In the genomic region with DNA sequence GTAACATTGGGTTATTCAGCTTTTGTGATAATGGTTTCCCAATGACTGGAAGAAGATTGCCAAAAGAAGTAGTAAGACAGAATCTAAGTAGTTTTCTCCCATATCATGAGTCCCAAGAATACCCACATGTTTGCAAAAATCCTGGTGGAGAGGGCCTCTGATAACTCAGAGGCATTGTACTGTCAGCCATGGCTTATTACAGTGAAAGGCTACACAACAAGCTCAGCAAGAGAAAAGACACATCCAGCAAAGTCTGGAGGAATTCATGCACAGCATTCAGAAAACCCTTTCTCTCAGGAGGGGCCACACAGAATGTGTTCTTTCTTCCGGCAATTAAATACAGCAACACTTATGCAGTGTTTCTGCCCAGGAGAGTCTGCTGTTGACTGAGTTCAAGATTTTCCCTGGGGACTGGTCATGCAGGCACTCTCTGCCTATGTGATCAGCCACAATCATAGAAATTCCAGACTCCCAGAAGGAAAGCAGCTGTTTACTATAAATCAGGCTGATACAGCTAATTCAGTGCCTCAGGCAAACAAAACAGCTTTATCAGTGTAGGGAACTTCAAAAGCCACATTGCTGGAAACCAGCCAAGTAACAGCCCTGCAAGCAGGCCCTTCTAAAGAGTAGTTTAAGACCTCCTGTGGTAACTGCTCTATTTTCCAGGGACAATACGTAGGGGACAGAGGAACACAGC, we compare ENCODE assay signal across 8 cellular contexts.
DNase-seq lines count a peak whose midpoint lies in the region; ATAC-seq and TF ChIP-seq lines count a peak whose summit lies in the region.

No MANE protein-coding gene starts in this region.

- WGBS in mesenchymal stem cell: 0% methylated on average over 1 of the region's 2 CpGs

- no peak overlapping the region for H3K4me2 ChIP-seq in mesenchymal stem cell (ENCODE audit: low read length, poor library complexity, severe bottlenecking)

- H3K36me3 ChIP-seq in mesenchymal stem cell (ENCODE audit: control insufficient read depth in 1 of 2, insufficient read depth in 2 of 2, low read depth in 1 of 2, low read length in 2 of 2): no peaks in the 10 kb centered on the region

- no peak overlapping the region for H3K23ac ChIP-seq in mesenchymal stem cell (ENCODE audit: low read length in 2 of 2)

- DNase-seq in DMS153 (lab: John Stamatoyannopoulos, UW): peak; percentile 97
- peak; percentile 98 for DNase-seq in NCI-H187 treated with DMSO at 0.1 percent for 48 hours (lab: John Stamatoyannopoulos, UW)
- DNase-seq in mesenchymal stem cell: peak; percentile 80
- no peak for DNase-seq in RWPE1 (ENCODE audit: low spot score)

- no peak overlapping the region for H2BK12ac ChIP-seq in mesenchymal stem cell (ENCODE audit: low read length in 2 of 2)

- POLR2A ChIA-PET in RWPE1 (lab: Yijun Ruan, JAX; ENCODE audit: low non-redundant PET): no interaction called here

- no peak overlapping the region for H3K9ac ChIP-seq in mesenchymal stem cell (ENCODE audit: low read length)

- no peak overlapping the region for H3K14ac ChIP-seq in mesenchymal stem cell (ENCODE audit: low read length in 2 of 2)

- ATAC-seq in GM18909 (IDR thresholded peaks at IDR 0.05; ENCODE audit: poor library complexity, unreplicated experiment) (no peak), HG03342 (IDR thresholded peaks at IDR 0.05; ENCODE audit: unreplicated experiment) (no peak), HG02852 (IDR thresholded peaks at IDR 0.05; ENCODE audit: unreplicated experiment) (no peak)

- H3K27me3 ChIP-seq in mesenchymal stem cell (ENCODE audit: control insufficient read depth in 1 of 2, insufficient read depth in 1 of 2, low read length in 2 of 2): no peaks in the 10 kb centered on the region

- no peaks in the 10 kb centered on the region for H3K79me1 ChIP-seq in mesenchymal stem cell (replicated peaks; ENCODE audit: low read length, poor library complexity, severe bottlenecking)

- no peak overlapping the region for H3K4me3 ChIP-seq in mesenchymal stem cell (ENCODE audit: insufficient read depth in 1 of 2, low read depth in 1 of 2, low read length in 2 of 2)

- H2AK5ac ChIP-seq in mesenchymal stem cell (ENCODE audit: low read length, severe bottlenecking): no peak overlapping the region

- no peaks in the 10 kb centered on the region for H3K9me3 ChIP-seq in mesenchymal stem cell (ENCODE audit: control insufficient read depth, low read length)

- H2BK120ac ChIP-seq in mesenchymal stem cell (ENCODE audit: low read depth, low read length): no peak overlapping the region

- H3K18ac ChIP-seq in mesenchymal stem cell (ENCODE audit: low read depth in 1 of 2, low read length in 2 of 2): no peak overlapping the region

- H4K8ac ChIP-seq in mesenchymal stem cell (ENCODE audit: low read length): no peak overlapping the region

- H2BK15ac ChIP-seq in mesenchymal stem cell (ENCODE audit: low read depth, poor library complexity, severe bottlenecking): no peak overlapping the region

- H4K91ac ChIP-seq in mesenchymal stem cell (ENCODE audit: low read length): no peak overlapping the region

- H3K4me1 ChIP-seq in mesenchymal stem cell (ENCODE audit: control insufficient read depth, insufficient read depth, low read depth, low read length): no peaks in the 10 kb centered on the region

- CTCF ChIA-PET in RWPE1 (lab: Yijun Ruan, JAX): interaction anchor here (0.6 kb wide), 1 partner anchor 707 kb away, joined by 5 read pairs; no protein-coding TSS in a partner anchor

- no peak overlapping the region for H3K4ac ChIP-seq in mesenchymal stem cell (ENCODE audit: low read depth in 1 of 2, low read length in 2 of 2)

- H3K27ac ChIP-seq in VCaP (peak overlapping the region; percentile 72), mesenchymal stem cell (ENCODE audit: low read length, poor library complexity, severe bottlenecking) (peak overlapping the region; percentile 26), RWPE1 (no peak overlapping the region)

- TF ChIP-seq CTCF in VCaP (conservative IDR thresholded peaks at IDR 0.05) (no peak), RWPE1 (conservative IDR thresholded peaks at IDR 0.05; ENCODE audit: low read depth) (no peak)

- H2AFZ ChIP-seq in mesenchymal stem cell (ENCODE audit: low read depth, low read length): no peak overlapping the region

- H2BK5ac ChIP-seq in mesenchymal stem cell (ENCODE audit: low read depth, low read length, poor library complexity, severe bottlenecking): no peak overlapping the region
